In genomic region chr4:6258741-6259140, GRCh38 we compare ENCODE assay signal across 1 cellular context.
TF ChIP-seq lines count a peak whose summit lies in the region.

No MANE protein-coding gene starts in this region.

TF ChIP-seq in HepG2, 621 proteins besides CTCF, POLR2A, EP300 and RAD21:
- no peak for TF ChIP-seq ZBTB8A (CRISPR knock-in tag; IDR thresholded peaks at IDR 0.05; ENCODE audit: borderline replicate concordance, low read depth)
- no peak for TF ChIP-seq POLR2AphosphoS2 (IDR thresholded peaks at IDR 0.05; ENCODE audit: low read depth, low read length)
- TF ChIP-seq TRIM24 (CRISPR knock-in tag; IDR thresholded peaks at IDR 0.05) = no peak
- no peak for TF ChIP-seq MTA1 (CRISPR knock-in tag; IDR thresholded peaks at IDR 0.05; ENCODE audit: borderline replicate concordance)
- no peak for TF ChIP-seq ATM (IDR thresholded peaks at IDR 0.05; ENCODE audit: borderline replicate concordance)
- no peak for TF ChIP-seq HINFP (CRISPR knock-in tag; IDR thresholded peaks at IDR 0.05; ENCODE audit: low read depth)
- peak; percentile 62; the same call in 1 of the 2 replicates for TF ChIP-seq ZNF768 (CRISPR knock-in tag; IDR thresholded peaks at IDR 0.05)
